In the genomic region with DNA sequence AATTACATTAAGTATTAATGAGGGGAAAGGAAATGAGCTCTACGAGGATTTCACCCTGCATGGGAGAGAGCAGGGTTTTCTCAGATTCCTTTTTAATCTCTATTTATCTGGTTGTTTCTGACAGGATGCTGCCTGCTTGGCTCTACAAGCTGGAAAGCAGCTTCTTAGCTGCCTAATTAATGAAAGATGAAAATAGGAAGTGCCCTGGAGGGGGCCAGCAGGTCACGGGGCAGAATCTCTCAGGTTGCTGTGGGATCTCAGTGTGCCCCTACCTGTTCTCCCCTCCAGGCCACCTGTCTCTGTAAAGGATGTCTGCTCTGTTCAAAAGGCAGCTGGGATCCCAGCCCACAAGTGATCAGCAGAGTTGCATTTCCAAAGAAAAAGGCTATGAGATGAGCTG, we compare ENCODE assay signal across 26 cellular contexts.
"Had no signal": no experiment of that assay in that cellular context is flagged by ENCODE, and none has a peak within 500 bp of the region (broad histone marks: within the 10 kb centered on the region; RNA-seq: fewer than 3 reads in every experiment).

No MANE protein-coding gene starts in this region.

- H3K9me3 Mint-ChIP-seq: activated T-helper 17 cell treated with anti-CD3 and anti-CD28 coated beads, Interleukin-2, amount 50 U/mL, for 72 hours had no signal

- H3K4me1 Mint-ChIP-seq: activated T-helper 17 cell treated with anti-CD3 and anti-CD28 coated beads, Interleukin-2, amount 50 U/mL, for 72 hours; brain; T-helper 17 cell had no signal

- H3K9ac ChIP-seq: KMS-11 had no signal

- FAIRE-seq: astrocyte, TTC549 had no signal

- H3K4me2 ChIP-seq: KMS-11 had no signal

- H3K4me3 Mint-ChIP-seq: activated naive CD4-positive, alpha-beta T cell treated with anti-CD3 and anti-CD28 coated beads for 36 hours; activated naive CD8-positive, alpha-beta T cell; activated T-cell treated with anti-CD3 and anti-CD28 coated beads, Interleukin-2, amount 50 U/mL, for 4 hours; activated T-helper 17 cell treated with anti-CD3 and anti-CD28 coated beads, Interleukin-2, amount 50 U/mL, for 72 hours; brain; T-helper 17 cell had no signal

- DNase-seq: activated CD4-positive, alpha-beta T cell treated with anti-CD3 and anti-CD28 coated beads for 48 hours; activated CD4-positive, alpha-beta T cell treated with anti-CD3 and anti-CD28 coated beads, Interleukin-2, amount 50 U/mL, for 48 hours; activated CD8-positive, alpha-beta memory T cell treated with anti-CD3 and anti-CD28 coated beads for 24 hours; activated gamma-delta T cell; activated naive CD4-positive, alpha-beta T cell treated with anti-CD3 and anti-CD28 coated beads for 36 hours; activated T-cell treated with anti-CD3 and anti-CD28 coated beads, Interleukin-2, amount 50 U/mL, for 4 hours; amygdala; NCI-H1092; NCI-H1417; NCI-H1930; NCI-H2107; NCI-H510A treated with DMSO at 0.1 percent for 48 hours; NCI-H69; NK-92 treated with Interleukin-12 subunit alpha and Interleukin-12 subunit beta, amount 100 ng/mL, for 24 hours; Peyer's patch; SHP77; T-helper 17 cell; T-helper 9 cell had no signal

- H3K4me3 ChIP-seq: Peyer's patch had no signal

- H3K27me3 ChIP-seq: Peyer's patch had no signal

- H3K9me3 ChIP-seq: Peyer's patch had no signal

- H3K27ac ChIP-seq: KMS-11, Peyer's patch, RWPE1 had no signal

- H3K4me1 ChIP-seq: Peyer's patch had no signal

- H3K27ac Mint-ChIP-seq: activated naive CD4-positive, alpha-beta T cell treated with anti-CD3 and anti-CD28 coated beads for 36 hours; activated naive CD8-positive, alpha-beta T cell; activated T-helper 17 cell treated with anti-CD3 and anti-CD28 coated beads, Interleukin-2, amount 50 U/mL, for 72 hours; brain; T-helper 17 cell had no signal

- H3K36me3 Mint-ChIP-seq: activated naive CD8-positive, alpha-beta T cell; brain had no signal

- H3K36me3 ChIP-seq: Peyer's patch had no signal

- H3K27me3 Mint-ChIP-seq: T-helper 17 cell had no signal

- ATAC-seq: activated CD4-positive, CD25-positive, alpha-beta regulatory T cell treated with anti-CD3 and anti-CD28 coated beads, Interleukin-2, amount 50 U/mL, for 24 hours; activated T-cell treated with anti-CD3 and anti-CD28 coated beads, Interleukin-2, amount 50 U/mL, for 4 hours; activated T-helper 17 cell treated with anti-CD3 and anti-CD28 coated beads, Interleukin-2, amount 50 U/mL, for 72 hours; T-helper 17 cell had no signal
